Comparison of ENCODE assay signal across 1 cellular context in genomic region chr9:109212768-109213167, GRCh38.
TF ChIP-seq lines count a peak whose summit lies in the region.

No MANE protein-coding gene starts in this region.

TF ChIP-seq in HepG2, 621 proteins besides CTCF, POLR2A, EP300 and RAD21 (continued from another document):
- no peak for TF ChIP-seq ELF4 (CRISPR knock-in tag; IDR thresholded peaks at IDR 0.05; ENCODE audit: borderline replicate concordance)
